In the genomic region with DNA sequence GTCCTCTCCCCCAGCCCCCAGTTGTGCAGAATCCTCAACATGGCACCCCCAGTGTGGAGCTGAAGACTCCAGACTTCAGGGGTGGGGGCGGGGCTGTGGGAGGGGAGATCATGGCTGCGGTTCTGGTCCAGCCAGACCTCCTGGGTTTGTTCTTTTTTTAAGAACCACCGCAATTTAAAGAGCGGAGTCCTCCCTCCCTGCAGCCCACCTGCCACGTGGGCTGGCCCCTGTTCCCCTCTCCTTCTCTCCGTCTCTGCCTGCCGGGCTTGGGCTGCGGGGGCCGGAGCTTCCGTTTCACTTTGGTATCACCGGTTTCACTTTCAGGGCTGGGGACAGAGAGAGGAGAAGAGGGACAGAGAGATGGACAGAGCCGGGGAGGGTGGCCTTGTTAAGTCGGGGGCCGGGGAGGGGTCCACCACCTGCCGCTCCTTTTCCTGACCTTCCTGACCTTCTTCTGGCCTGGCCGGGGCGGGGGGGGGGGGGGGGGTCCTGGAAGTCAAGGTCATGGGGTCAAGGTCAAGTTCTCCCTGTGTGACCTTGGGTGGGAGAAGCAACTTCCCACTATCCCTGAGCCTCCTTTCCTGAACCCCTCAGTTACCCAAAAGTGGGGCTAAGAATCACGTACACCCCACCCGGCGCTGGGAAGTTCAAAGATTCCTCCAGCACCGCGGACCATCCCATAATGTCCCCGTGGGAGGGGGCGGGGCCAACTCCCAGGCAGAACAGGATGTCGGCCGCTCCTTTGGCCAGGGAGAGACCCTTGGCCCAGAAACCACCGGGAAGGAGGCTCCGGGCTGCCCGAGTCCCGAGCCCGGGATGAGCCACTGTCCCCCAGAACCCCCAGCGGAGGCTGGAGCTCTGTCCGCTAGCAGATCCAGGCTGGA, we compare ENCODE assay signal across 7 cellular contexts. TPM values are rescaled to one million over a fixed set of nuclear protein-coding genes. Genes with fewer than 3 reads are reported as not detected.
DNase-seq lines count a peak whose midpoint lies in the region; ATAC-seq and TF ChIP-seq lines count a peak whose summit lies in the region.

No MANE protein-coding gene starts in this region.

- peaks cover 18% of the 10 kb centered on the region for H3K4me1 ChIP-seq in mucosa of stomach (ENCODE audit: control insufficient read depth, insufficient read depth, low read length)
- H3K4me1 ChIP-seq in upper lobe of right lung, result peaks cover 16% of the 10 kb centered on the region

- H3K4me1 Mint-ChIP-seq in chondrocyte (ENCODE audit: low read depth), result peaks cover 5% of the 10 kb centered on the region

- peak overlapping the region; percentile 36 for H3K27ac Mint-ChIP-seq in chondrocyte (ENCODE audit: unreplicated experiment)

- H3K4me3 ChIP-seq in mucosa of stomach (ENCODE audit: low read length), result no peak overlapping the region
- H3K4me3 ChIP-seq in upper lobe of right lung, result peak overlapping the region; percentile 63

- H3K27me3 ChIP-seq in mucosa of stomach (ENCODE audit: control insufficient read depth, insufficient read depth, low read length) (no peaks in the 10 kb centered on the region), upper lobe of right lung (no peaks in the 10 kb centered on the region)

- peak overlapping the region; percentile 86 for H3K27ac ChIP-seq in upper lobe of right lung

- H3K36me3 Mint-ChIP-seq in chondrocyte (ENCODE audit: low read depth), result no peaks in the 10 kb centered on the region

- peak; percentile 44 for DNase-seq in SK-MEL-5 (ENCODE audit: low read depth, low spot score)
- no peak for DNase-seq in chondrocyte (ENCODE audit: low spot score)
- DNase-seq in upper lobe of right lung, result peak; percentile 89

- peak overlapping the region; percentile 61 for H3K4me3 Mint-ChIP-seq in chondrocyte (ENCODE audit: unreplicated experiment)

- intact Hi-C loops in upper lobe of right lung (cut with DNase I), result no loop called here

- TF ChIP-seq CTCF in chondrocyte (IDR thresholded peaks at IDR 0.05) (no peak), upper lobe of right lung (IDR thresholded peaks at IDR 0.05) (no peak)

- no peaks in the 10 kb centered on the region for H3K27me3 Mint-ChIP-seq in chondrocyte (ENCODE audit: low read depth)

- in situ Hi-C loops in SK-MEL-5 (cut with HindIII; ENCODE audit: low pct_unique_long_range_greater_than_20kb, low sequenced_read_pairs), result no loop called here

- no peaks in the 10 kb centered on the region for H3K36me3 ChIP-seq in mucosa of stomach (ENCODE audit: control insufficient read depth, insufficient read depth, low read length)
- H3K36me3 ChIP-seq in upper lobe of right lung, result no peaks in the 10 kb centered on the region

- H3K9me3 ChIP-seq in mucosa of stomach (ENCODE audit: control insufficient read depth, low read length) (no peaks in the 10 kb centered on the region), upper lobe of right lung (no peaks in the 10 kb centered on the region)

- H3K9me3 Mint-ChIP-seq in chondrocyte (ENCODE audit: low read depth), result no peaks in the 10 kb centered on the region

- peak; percentile 50 for ATAC-seq in GM19351 (IDR thresholded peaks at IDR 0.05; ENCODE audit: unreplicated experiment)
- ATAC-seq in upper lobe of right lung, result peak; percentile 70
- ATAC-seq in HG03439 (IDR thresholded peaks at IDR 0.05; ENCODE audit: unreplicated experiment), result no peak
- ATAC-seq in HG03378 (IDR thresholded peaks at IDR 0.05; ENCODE audit: unreplicated experiment), result no peak

- peak overlapping the region; percentile 69 for H3K9ac ChIP-seq in mucosa of stomach (ENCODE audit: low read length)

RNA-seq across cellular contexts. Expression of a gene that starts 11.3 kb away (rescaled TPM):
- 6.9 and 8.2 TPM in 2 replicates for total RNA-seq in SK-MEL-5 (2014; rRNA removed; shearing (Covaris generic))
- polyA plus RNA-seq in SK-MEL-5 (2015; cell fraction: cytosol; rRNA removed), result 28.2 and 31.6 TPM in 2 replicates
- 13.4 and 17.6 TPM in 2 replicates for polyA plus RNA-seq in SK-MEL-5 (2015; cell fraction: nucleus; rRNA removed)
- total RNA-seq in chondrocyte (29.4 to 29.9 TPM (median 29.5 TPM) in 3 replicates), upper lobe of right lung (54.3 TPM)

RNA-seq across cellular contexts. Expression of a gene that starts 45.9 kb away (rescaled TPM):
- total RNA-seq in SK-MEL-5 (2014; rRNA removed; shearing (Covaris generic)), result 192 and 197 TPM in 2 replicates
- 224 and 228 TPM in 2 replicates for polyA plus RNA-seq in SK-MEL-5 (2015; cell fraction: cytosol; rRNA removed)
- polyA plus RNA-seq in SK-MEL-5 (2015; cell fraction: nucleus; rRNA removed), result 113 and 116 TPM in 2 replicates
- total RNA-seq in chondrocyte (131 to 168 TPM (median 158 TPM) in 3 replicates), upper lobe of right lung (110 TPM)

Comparison
In these comparisons a context has a peak if more than half of its experiments do, and no peak if none do; other contexts are left out.
1. ATAC-seq: peak in GM19351 (single experiment) and upper lobe of right lung (single experiment); none in HG03439 (single experiment) and HG03378 (single experiment).